ENCODE assay signal across 11 cellular contexts in the genomic region with DNA sequence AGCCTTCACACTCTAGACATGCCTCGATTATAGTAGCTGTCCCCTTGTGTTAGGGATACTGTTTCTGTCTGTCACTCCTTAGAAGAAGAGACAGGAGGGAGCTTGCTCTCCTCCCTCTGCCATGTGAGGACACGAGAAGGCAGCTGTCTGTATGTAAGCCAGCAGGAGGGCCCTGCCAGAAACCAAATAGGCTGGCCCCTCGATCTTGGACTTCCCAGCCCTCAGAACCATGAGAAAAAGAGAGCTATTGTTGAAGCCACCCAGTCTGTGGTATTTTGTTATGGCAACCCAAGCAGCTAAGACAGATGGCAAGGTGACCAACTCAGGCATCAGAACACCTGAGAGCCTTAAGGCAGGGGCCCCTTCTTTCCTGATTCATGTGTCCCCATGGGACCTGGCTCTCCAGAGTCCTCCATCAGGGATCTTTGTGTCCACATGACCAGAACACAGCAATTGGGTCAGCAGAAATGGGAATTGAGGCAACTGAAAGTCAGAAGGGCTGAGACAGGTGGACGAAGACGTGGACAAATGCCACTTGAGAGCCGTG.
DNase-seq lines count a peak whose midpoint lies in the region; ATAC-seq and TF ChIP-seq lines count a peak whose summit lies in the region.
"Had no signal": no experiment of that assay in that cellular context is flagged by ENCODE, and none has a peak within 500 bp of the region (broad histone marks: within the 10 kb centered on the region; RNA-seq: fewer than 3 reads in every experiment).

No MANE protein-coding gene starts in this region.

- no peaks in the 10 kb centered on the region for H3K27me3 ChIP-seq in GM23338 (ENCODE audit: insufficient read depth)
- no peaks in the 10 kb centered on the region for H3K27me3 ChIP-seq in Panc1 (ENCODE audit: control insufficient read depth, insufficient read depth, low read length)
- no peaks in the 10 kb centered on the region for H3K27me3 ChIP-seq in duodenal mucosa (ENCODE audit: control insufficient read depth in 1 of 2, insufficient read depth in 2 of 2, low read length in 2 of 2)
- H3K27me3 ChIP-seq in trophoblast cell (ENCODE audit: insufficient read depth, low read length) = no peaks in the 10 kb centered on the region

- ATAC-seq in GM23338 (no peak), Panc1 (no peak), GM21717 (IDR thresholded peaks at IDR 0.05; ENCODE audit: unreplicated experiment) (no peak)

- intact Hi-C loops in Panc1 (cut with micrococcal nuclease; ENCODE audit: unreplicated experiment) = no loop called here

- no peaks in the 10 kb centered on the region for H3K9me3 Mint-ChIP-seq in GM23338

- H3K27ac ChIP-seq in GM23338 (ENCODE audit: low read depth) (peak overlapping the region; percentile 63; the same call in 1 of the 2 replicates), Panc1 (ENCODE audit: low read length) (peak overlapping the region; percentile 48; the same call in 1 of the 2 replicates), duodenal mucosa (ENCODE audit: low read depth, low read length) (no peak overlapping the region), trophoblast cell (ENCODE audit: low read depth, low read length) (no peak overlapping the region)

- peak overlapping the region; percentile 14 for H3K14ac ChIP-seq in trophoblast cell (ENCODE audit: low read length)

- peaks cover 14% of the 10 kb centered on the region for H4K20me1 ChIP-seq in GM23338 (replicated peaks; ENCODE audit: insufficient read depth)

- no peaks in the 10 kb centered on the region for H3K9me2 ChIP-seq in GM23338 (ENCODE audit: insufficient read depth)

- H3K36me3 ChIP-seq in GM23338 (ENCODE audit: insufficient read depth) (no peaks in the 10 kb centered on the region), Panc1 (ENCODE audit: control insufficient read depth, insufficient read depth, low read length) (no peaks in the 10 kb centered on the region), duodenal mucosa (ENCODE audit: control insufficient read depth in 1 of 2, insufficient read depth in 2 of 2, low read length in 2 of 2) (no peaks in the 10 kb centered on the region), trophoblast cell (ENCODE audit: control insufficient read depth in 1 of 2, insufficient read depth in 2 of 2, low read length in 2 of 2) (no peaks in the 10 kb centered on the region)
- H3K36me3 ChIP-seq: left ventricle myocardium inferior had no signal

- TF ChIP-seq CTCF in GM23338 (conservative IDR thresholded peaks at IDR 0.05; ENCODE audit: low read depth in 2 of 2) = no peak
- no peak for TF ChIP-seq CTCF in Panc1 (IDR thresholded peaks at IDR 0.05)

- H3K4ac ChIP-seq in trophoblast cell (ENCODE audit: low read depth, low read length) = no peak overlapping the region

- H3K9ac ChIP-seq in duodenal mucosa (ENCODE audit: low read depth in 1 of 2, low read length in 2 of 2) = peak overlapping the region; percentile 12 to 36
- H3K9ac ChIP-seq in trophoblast cell (ENCODE audit: low read length) = no peak overlapping the region

- H3K4me3 ChIP-seq in GM23338 (no peak overlapping the region), Panc1 (ENCODE audit: low read depth in 2 of 2, low read length in 2 of 2) (no peak overlapping the region), duodenal mucosa (ENCODE audit: low read depth in 1 of 2, low read length in 2 of 2) (peak overlapping the region; percentile 32 to 47), trophoblast cell (ENCODE audit: low read depth, low read length) (no peak overlapping the region)
- H3K4me3 ChIP-seq: left ventricle myocardium inferior had no signal

- no peak overlapping the region for H2AK5ac ChIP-seq in trophoblast cell (ENCODE audit: low read length)

- CTCF ChIA-PET in Panc1 (lab: Charles Lee) = no interaction called here

- H3F3A ChIP-seq in GM23338 (replicated peaks; ENCODE audit: low read depth) = peaks cover 13% of the 10 kb centered on the region; the same call in 1 of the 2 replicates

- peaks cover 11% of the 10 kb centered on the region for H3K36me3 Mint-ChIP-seq in GM23338 (ENCODE audit: low read depth)

- H3K27ac Mint-ChIP-seq in GM23338 = no peak overlapping the region

- no peaks in the 10 kb centered on the region for H3K79me1 ChIP-seq in trophoblast cell (ENCODE audit: low read length)

- H2BK5ac ChIP-seq in trophoblast cell (ENCODE audit: low read depth, low read length, poor library complexity) = peak overlapping the region; percentile 31

- H2AFZ ChIP-seq in GM23338 = no peak overlapping the region
- no peak overlapping the region for H2AFZ ChIP-seq in trophoblast cell (ENCODE audit: insufficient read depth, low read length, poor library complexity)

- POLR2A ChIA-PET in Panc1 (lab: Charles Lee) = interaction anchor here (0.6 kb wide), 2 partner anchors 79 to 80 kb away, joined by 3 read pairs; no protein-coding TSS in a partner anchor

- H3K18ac ChIP-seq in trophoblast cell (ENCODE audit: low read length) = peak overlapping the region; percentile 34

- no peak overlapping the region for H2BK12ac ChIP-seq in trophoblast cell (ENCODE audit: low read length)

- no peaks in the 10 kb centered on the region for H3K27me3 Mint-ChIP-seq in GM23338 (ENCODE audit: insufficient read depth, low read depth, poor library complexity)

- H3K4me1 Mint-ChIP-seq in GM23338 = peaks cover 11% of the 10 kb centered on the region

- in situ Hi-C loops in Panc1 (cut with HindIII; ENCODE audit: low pct_unique_long_range_greater_than_20kb, low sequenced_read_pairs) = no loop called here

- no CpG with 5 or more reads among the region's 6 CpGs for WGBS in trophoblast cell (ENCODE audit: extremely low coverage, insufficient coverage, insufficient read length)

- no peak overlapping the region for H2BK120ac ChIP-seq in trophoblast cell (ENCODE audit: insufficient read depth, low read length, poor library complexity)

- no TSS peak for BruUV-seq in Panc1 (replicated peaks; lab: Mats Ljungman, UMichigan)

- DNase-seq in GM23338 (ENCODE audit: low spot score) (no peak), Panc1 (ENCODE audit: low read depth, low spot score) (no peak), trophoblast cell (no peak), GDM1 (lab: John Stamatoyannopoulos, UW) (no peak)
- DNase-seq in activated CD4-positive, CD25-positive, alpha-beta regulatory T cell treated with anti-CD3 and anti-CD28 coated beads, Interleukin-2, amount 50 U/mL, for 72 hours = no peak
- DNase-seq: activated CD4-positive, CD25-positive, alpha-beta regulatory T cell; DMS79; left ventricle myocardium inferior; NCI-H1417 treated with DMSO at 0.1 percent for 48 hours had no signal

- H3K4me2 ChIP-seq in GM23338 = no peak overlapping the region
- no peak overlapping the region for H3K4me2 ChIP-seq in trophoblast cell (ENCODE audit: low read length)

- H3K23ac ChIP-seq in trophoblast cell (ENCODE audit: low read length) = no peak overlapping the region

- H4K91ac ChIP-seq in trophoblast cell (ENCODE audit: low read depth, low read length) = no peak overlapping the region

- H3K4me3 Mint-ChIP-seq in GM23338 = no peak overlapping the region

- no peak overlapping the region for H4K8ac ChIP-seq in trophoblast cell (ENCODE audit: low read depth, low read length)

- H3K4me1 ChIP-seq in GM23338 (ENCODE audit: insufficient read depth) (no peaks in the 10 kb centered on the region; the same call in 1 of the 2 replicates), Panc1 (ENCODE audit: control insufficient read depth, insufficient read depth, low read length) (peaks cover 29% of the 10 kb centered on the region), duodenal mucosa (ENCODE audit: control insufficient read depth in 1 of 2, insufficient read depth in 2 of 2, low read length in 2 of 2) (peaks cover 58 to 62% of the 10 kb centered on the region in 2 donors), trophoblast cell (ENCODE audit: control insufficient read depth in 1 of 2, insufficient read depth in 2 of 2, low read length in 2 of 2) (peaks cover 7 to 15% of the 10 kb centered on the region in 2 experiments)

- H3K79me2 ChIP-seq in GM23338 (replicated peaks; ENCODE audit: insufficient read depth) (peaks cover 25% of the 10 kb centered on the region), trophoblast cell (ENCODE audit: control insufficient read depth, insufficient read depth, low read length, poor library complexity) (no peaks in the 10 kb centered on the region)

- no peak overlapping the region for H4K12ac ChIP-seq in trophoblast cell (ENCODE audit: low read depth, low read length)

- no peaks in the 10 kb centered on the region for H3K9me3 ChIP-seq in Panc1 (ENCODE audit: control insufficient read depth, insufficient read depth, low read depth, low read length)
- H3K9me3 ChIP-seq in duodenal mucosa (ENCODE audit: control insufficient read depth in 1 of 2, low read length in 2 of 2) = no peaks in the 10 kb centered on the region
- H3K9me3 ChIP-seq in trophoblast cell (ENCODE audit: insufficient read depth, low read depth, low read length) = peaks cover 3% of the 10 kb centered on the region
- H3K9me3 ChIP-seq: left ventricle myocardium inferior had no signal

TF ChIP-seq in GM23338, 12 proteins besides CTCF, POLR2A, EP300 and RAD21:
- TF ChIP-seq STAT1 (IDR thresholded peaks at IDR 0.05; ENCODE audit: unreplicated experiment) (no peak), EZH2phosphoT487 (IDR thresholded peaks at IDR 0.05; ENCODE audit: unreplicated experiment) (no peak), ZNF331 (CRISPR knock-in tag; IDR thresholded peaks at IDR 0.05; ENCODE audit: low read depth) (no peak), EZH2 (IDR thresholded peaks at IDR 0.05; ENCODE audit: low read depth, unreplicated experiment) (no peak), CREB1 (CRISPR knock-in tag; IDR thresholded peaks at IDR 0.05; ENCODE audit: low read depth) (no peak), NANOG (IDR thresholded peaks at IDR 0.05; ENCODE audit: borderline replicate concordance) (no peak)

Comparison
In these comparisons a context has a peak if more than half of its experiments do, and no peak if none do; other contexts are left out.
1. H3K27ac ChIP-seq: peak in GM23338 (single experiment) and Panc1 (single experiment); none in duodenal mucosa (single experiment) and trophoblast cell (single experiment).
2. H3K4me3 ChIP-seq: peak in duodenal mucosa (2 of 2); none in GM23338 (single experiment), Panc1 (0 of 2) and trophoblast cell (single experiment).